In genomic region chr4:141246243-141246642, GRCh38 we compare ENCODE assay signal across 10 cellular contexts. TPM values are rescaled to one million over a fixed set of nuclear protein-coding genes. Genes with fewer than 3 reads are reported as not detected.
DNase-seq lines count a peak whose midpoint lies in the region; ATAC-seq, FAIRE-seq and TF ChIP-seq lines count a peak whose summit lies in the region.
"Had no signal": no experiment of that assay in that cellular context is flagged by ENCODE, and none has a peak within 500 bp of the region (broad histone marks: within the 10 kb centered on the region; RNA-seq: fewer than 3 reads in every experiment).

No MANE protein-coding gene starts in this region.

- TF ChIP-seq CTCF in AG04449 (IDR thresholded peaks at IDR 0.05; ENCODE audit: insufficient read depth, low read length, missing control alignments) (no peak), HFFc6 (IDR thresholded peaks at IDR 0.05) (no peak), kidney (IDR thresholded peaks at IDR 0.05; ENCODE audit: borderline replicate concordance, extremely low read depth, insufficient read depth) (no peak)

- no peaks in the 10 kb centered on the region for H3K36me3 ChIP-seq in kidney (ENCODE audit: control insufficient read depth in 1 of 2, insufficient read depth in 2 of 2, low read length in 2 of 2)

- no peak overlapping the region for H3K4me3 ChIP-seq in AG04449 (ENCODE audit: low read depth, low read length)
- H3K4me3 ChIP-seq in kidney (ENCODE audit: low read length in 2 of 2): no peak overlapping the region

- H3K27me3 Mint-ChIP-seq in HFFc6 (ENCODE audit: insufficient read depth): no peaks in the 10 kb centered on the region
- H3K27me3 Mint-ChIP-seq in activated T-helper 17 cell treated with anti-CD3 and anti-CD28 coated beads, Interleukin-2, amount 50 U/mL, for 72 hours: no peaks in the 10 kb centered on the region

- in situ Hi-C loops in KBM-7 (cut with MboI; ENCODE audit: low pct_unique_long_range_greater_than_20kb, low sequenced_read_pairs): no loop called here

- ATAC-seq in activated T-helper 17 cell treated with anti-CD3 and anti-CD28 coated beads, Interleukin-2, amount 50 U/mL, for 72 hours (replicated peaks): peak; percentile 35

- intact Hi-C loops in kidney (cut with DNase I): no loop called here

- no peaks in the 10 kb centered on the region for H3K9me3 ChIP-seq in kidney (ENCODE audit: control insufficient read depth in 1 of 2, low read length in 2 of 2)

- H3K4me1 ChIP-seq in kidney (ENCODE audit: control insufficient read depth in 1 of 2, insufficient read depth in 1 of 2, low read depth in 1 of 2, low read length in 2 of 2): no peaks in the 10 kb centered on the region

- CTCF ChIA-PET in AG04449 (lab: Yijun Ruan, JAX): interaction anchor here (1.0 kb wide), 1 partner anchor 29 kb away, joined by 3 read pairs; no protein-coding TSS in a partner anchor

- H3K4me3 Mint-ChIP-seq in HFFc6: peak overlapping the region; percentile 53
- H3K4me3 Mint-ChIP-seq in activated T-helper 17 cell treated with anti-CD3 and anti-CD28 coated beads, Interleukin-2, amount 50 U/mL, for 72 hours: no peak overlapping the region

- no peak for FAIRE-seq in kidney (lab: Jason Lieb, UNC)
- FAIRE-seq: islet of Langerhans had no signal

- POLR2A ChIA-PET in AG04449 (lab: Yijun Ruan, JAX): no interaction called here

- peak overlapping the region; percentile 66 for H3K27ac Mint-ChIP-seq in HFFc6
- no peak overlapping the region for H3K27ac Mint-ChIP-seq in activated T-helper 17 cell treated with anti-CD3 and anti-CD28 coated beads, Interleukin-2, amount 50 U/mL, for 72 hours

- no peaks in the 10 kb centered on the region for H3K9me3 Mint-ChIP-seq in HFFc6
- H3K9me3 Mint-ChIP-seq in activated T-helper 17 cell treated with anti-CD3 and anti-CD28 coated beads, Interleukin-2, amount 50 U/mL, for 72 hours: no peaks in the 10 kb centered on the region

- H3K9ac ChIP-seq in kidney (ENCODE audit: low read length in 2 of 2): no peak overlapping the region

- peak; percentile 61 for DNase-seq in AG04449 (ENCODE audit: low read depth, low spot score)
- DNase-seq in HFFc6: peak; percentile 61
- DNase-seq in hepatic stellate cell (ENCODE audit: low spot score): peak; percentile 27
- no peak for DNase-seq in globus pallidus (ENCODE audit: low spot score)
- no peak for DNase-seq in KBM-7
- no peak for DNase-seq in kidney
- DNase-seq in COLO668 (lab: John Stamatoyannopoulos, UW; ENCODE audit: unreplicated experiment): no peak
- DNase-seq: caudate nucleus had no signal

- H3K4me1 Mint-ChIP-seq in HFFc6 (ENCODE audit: low read depth): peaks cover 56% of the 10 kb centered on the region
- H3K4me1 Mint-ChIP-seq in activated T-helper 17 cell treated with anti-CD3 and anti-CD28 coated beads, Interleukin-2, amount 50 U/mL, for 72 hours: no peaks in the 10 kb centered on the region

- no peaks in the 10 kb centered on the region for H3K36me3 Mint-ChIP-seq in HFFc6 (ENCODE audit: low read depth)
- no peaks in the 10 kb centered on the region for H3K36me3 Mint-ChIP-seq in activated T-helper 17 cell treated with anti-CD3 and anti-CD28 coated beads, Interleukin-2, amount 50 U/mL, for 72 hours (ENCODE audit: low read depth)

- H3K27ac ChIP-seq in kidney (ENCODE audit: low read depth in 2 of 2, low read length in 2 of 2): no peak overlapping the region

RNA-seq across cellular contexts. Expression of gene ZNF330, which starts 25.5 kb away (rescaled TPM):
- total RNA-seq in HFFc6 (2021; fragmentation: NEBNext Ultra II Directional; extraction: Animal tissue kit (Norgen Biotek cat#: 25700)): 10 to 100 TPM; 39.4 to 48.8 (median 42.2) TPM
- total RNA-seq in activated T-helper 17 cell treated with anti-CD3 and anti-CD28 coated beads, Interleukin-2, amount 50 U/mL, for 72 hours: 10 to 100 TPM; 33.4 to 43.7 TPM
- total RNA-seq in kidney: 29.5 TPM
- 32.1 TPM for polyA plus RNA-seq in kidney (ENCODE audit: insufficient read depth, low read depth, low replicate concordance)

Comparison
In these comparisons a context has a peak if more than half of its experiments do, and no peak if none do; other contexts are left out.
1. DNase-seq: peak in AG04449 (single experiment), HFFc6 (single experiment) and hepatic stellate cell (single experiment); none in globus pallidus (single experiment), KBM-7 (single experiment), kidney (single experiment) and COLO668 (single experiment).